ENCODE assay signal across 29 cellular contexts in genomic region chr9:20921362-20921761, GRCh38.
DNase-seq lines count a peak whose midpoint lies in the region; ATAC-seq and TF ChIP-seq lines count a peak whose summit lies in the region.
"Had no signal": no experiment of that assay in that cellular context is flagged by ENCODE, and none has a peak within 500 bp of the region (broad histone marks: within the 10 kb centered on the region; RNA-seq: fewer than 3 reads in every experiment).

No MANE protein-coding gene starts in this region.

- no peak overlapping the region for H3K4me2 ChIP-seq in GM23248 (ENCODE audit: unreplicated experiment)
- H3K4me2 ChIP-seq: BLaER1 treated with 17β-estradiol and CSF1 and Interleukin-3, amounts not matched to agents 10 nM and 100 nM had no signal

- H3K79me2 ChIP-seq in GM23248 (ENCODE audit: insufficient read depth): no peaks in the 10 kb centered on the region

- H3K27me3 ChIP-seq in GM23248 (replicated peaks; ENCODE audit: insufficient read depth): no peaks in the 10 kb centered on the region
- H3K27me3 ChIP-seq in RWPE2 (ENCODE audit: insufficient read depth, poor library complexity, severe bottlenecking): no peaks in the 10 kb centered on the region
- no peaks in the 10 kb centered on the region for H3K27me3 ChIP-seq in foreskin keratinocyte
- H3K27me3 ChIP-seq: BLaER1 treated with 17β-estradiol and CSF1 and Interleukin-3, amounts not matched to agents 10 nM and 100 nM; SJCRH30 had no signal

- H2AFZ ChIP-seq in GM23248: no peak overlapping the region

- no peaks in the 10 kb centered on the region for H3K9me2 ChIP-seq in GM23248 (ENCODE audit: insufficient read depth)

- H3K27ac ChIP-seq in GM23248: no peak overlapping the region
- no peak overlapping the region for H3K27ac ChIP-seq in RWPE2 (ENCODE audit: poor library complexity, severe bottlenecking)
- no peak overlapping the region for H3K27ac ChIP-seq in foreskin keratinocyte
- H3K27ac ChIP-seq: BLaER1 treated with 17β-estradiol and CSF1 and Interleukin-3, amounts not matched to agents 10 nM and 100 nM; HL-60; SJCRH30 had no signal

- in situ Hi-C loops in GM23248 (cut with MboI): no loop called here

- WGBS in GM23248 (ENCODE audit: low coverage in 1 of 2, low lambda C conversion rate in 2 of 2, missing lambda C conversion rate in 2 of 2), 2 experiments: 95 to 100% methylated on average over 1 of the region's 1 CpG
- WGBS in lower leg skin, 2 donors: 53 to 82% methylated on average over 1 of the region's 1 CpG

- intact Hi-C loops in lower leg skin (cut with DNase I; ENCODE audit: low total_unique reads): no loop called here

- H3K36me3 ChIP-seq in GM23248 (ENCODE audit: low read depth): peaks cover 3% of the 10 kb centered on the region; the same call in 1 of the 2 replicates
- peaks cover 17% of the 10 kb centered on the region; the same call in 1 of the 2 replicates for H3K36me3 ChIP-seq in RWPE2 (ENCODE audit: low read depth)
- H3K36me3 ChIP-seq: SJCRH30 had no signal

- peak; percentile 100 for ATAC-seq in RWPE2 (ENCODE audit: low read depth)
- ATAC-seq in foreskin keratinocyte: peak; percentile 100
- ATAC-seq in GM21447 (IDR thresholded peaks at IDR 0.05; ENCODE audit: unreplicated experiment): no peak
- ATAC-seq: GM12878, HCT116, Right ventricle myocardium inferior, SK-N-SH treated with all-trans-retinoic acid at 6 μM for 48 hours had no signal

- no peaks in the 10 kb centered on the region; the same call in 1 of the 2 replicates for H3F3A ChIP-seq in GM23248 (ENCODE audit: insufficient read depth)

- H3K4me3 ChIP-seq in GM23248 (no peak overlapping the region), RWPE2 (ENCODE audit: severe bottlenecking) (no peak overlapping the region), lower leg skin (ENCODE audit: low read depth, poor library complexity, severe bottlenecking) (no peak overlapping the region)
- H3K4me3 ChIP-seq: BLaER1 treated with 17β-estradiol and CSF1 and Interleukin-3, amounts not matched to agents 10 nM and 100 nM; GM12878; SJCRH30 had no signal

- no peak overlapping the region for H3K9ac ChIP-seq in GM23248
- H3K9ac ChIP-seq: BLaER1 treated with 17β-estradiol and CSF1 and Interleukin-3, amounts not matched to agents 10 nM and 100 nM had no signal

- TF ChIP-seq CTCF in RWPE2 (IDR thresholded peaks at IDR 0.05; ENCODE audit: poor library complexity, severe bottlenecking): no peak
- TF ChIP-seq CTCF in foreskin keratinocyte (conservative IDR thresholded peaks at IDR 0.05): no peak
- TF ChIP-seq CTCF in lower leg skin (IDR thresholded peaks at IDR 0.05): no peak

- H3K4me1 ChIP-seq in GM23248 (ENCODE audit: insufficient read depth): peaks cover 6% of the 10 kb centered on the region; the same call in 1 of the 2 replicates
- H3K4me1 ChIP-seq in RWPE2 (ENCODE audit: insufficient read depth, poor library complexity, severe bottlenecking): no peaks in the 10 kb centered on the region
- peaks cover 15% of the 10 kb centered on the region for H3K4me1 ChIP-seq in foreskin keratinocyte
- H3K4me1 ChIP-seq: SJCRH30 had no signal

- DNase-seq in GM23248 (peak; percentile 27), NCI-H226 (peak; percentile 1), RWPE2 (ENCODE audit: low spot score) (no peak), foreskin keratinocyte (peak; percentile 51 to 87), NCI-H187 treated with DMSO at 0.1 percent for 48 hours (lab: John Stamatoyannopoulos, UW) (no peak), lower leg skin (ENCODE audit: low spot score in 2 of 2) (no peak), inferior parietal cortex (ENCODE audit: extremely low spot score) (no peak)
- DNase-seq: AML-193; CD4-positive, alpha-beta memory T cell; COR-L47; DMS53; GDM1; Karpas-422; MV-4-11; NCI-H1105; NCI-H1436 treated with DMSO at 0.1 percent for 48 hours; NCI-H1930; NCI-H2107; NCI-H446; NCI-H524 treated with DMSO at 0.1 percent for 48 hours; NCI-H82; SJCRH30 had no signal

- H4K20me1 ChIP-seq in GM23248 (ENCODE audit: insufficient read depth): no peaks in the 10 kb centered on the region
- H4K20me1 ChIP-seq: BLaER1 treated with 17β-estradiol and CSF1 and Interleukin-3, amounts not matched to agents 10 nM and 100 nM had no signal

- H3K9me3 ChIP-seq in GM23248 (ENCODE audit: low read depth) (no peaks in the 10 kb centered on the region), RWPE2 (ENCODE audit: severe bottlenecking) (no peaks in the 10 kb centered on the region)
- H3K9me3 ChIP-seq: SJCRH30 had no signal

- no peak for TF ChIP-seq POLR2A in lower leg skin (IDR thresholded peaks at IDR 0.05)

Comparison
In these comparisons a context has a peak if more than half of its experiments do, and no peak if none do; other contexts are left out.
1. DNase-seq: peak in GM23248 (single experiment), NCI-H226 (single experiment) and foreskin keratinocyte (2 of 2); none in RWPE2 (single experiment), NCI-H187 treated with DMSO at 0.1 percent for 48 hours (single experiment), lower leg skin (0 of 2) and inferior parietal cortex (single experiment).